In genomic region chr2:36963734-36964133, GRCh38 we compare ENCODE assay signal across 1 cellular context.
TF ChIP-seq lines count a peak whose summit lies in the region.

No MANE protein-coding gene starts in this region.

TF ChIP-seq in GM23338, 12 proteins besides CTCF, POLR2A, EP300 and RAD21:
- TF ChIP-seq, protein P1, sequence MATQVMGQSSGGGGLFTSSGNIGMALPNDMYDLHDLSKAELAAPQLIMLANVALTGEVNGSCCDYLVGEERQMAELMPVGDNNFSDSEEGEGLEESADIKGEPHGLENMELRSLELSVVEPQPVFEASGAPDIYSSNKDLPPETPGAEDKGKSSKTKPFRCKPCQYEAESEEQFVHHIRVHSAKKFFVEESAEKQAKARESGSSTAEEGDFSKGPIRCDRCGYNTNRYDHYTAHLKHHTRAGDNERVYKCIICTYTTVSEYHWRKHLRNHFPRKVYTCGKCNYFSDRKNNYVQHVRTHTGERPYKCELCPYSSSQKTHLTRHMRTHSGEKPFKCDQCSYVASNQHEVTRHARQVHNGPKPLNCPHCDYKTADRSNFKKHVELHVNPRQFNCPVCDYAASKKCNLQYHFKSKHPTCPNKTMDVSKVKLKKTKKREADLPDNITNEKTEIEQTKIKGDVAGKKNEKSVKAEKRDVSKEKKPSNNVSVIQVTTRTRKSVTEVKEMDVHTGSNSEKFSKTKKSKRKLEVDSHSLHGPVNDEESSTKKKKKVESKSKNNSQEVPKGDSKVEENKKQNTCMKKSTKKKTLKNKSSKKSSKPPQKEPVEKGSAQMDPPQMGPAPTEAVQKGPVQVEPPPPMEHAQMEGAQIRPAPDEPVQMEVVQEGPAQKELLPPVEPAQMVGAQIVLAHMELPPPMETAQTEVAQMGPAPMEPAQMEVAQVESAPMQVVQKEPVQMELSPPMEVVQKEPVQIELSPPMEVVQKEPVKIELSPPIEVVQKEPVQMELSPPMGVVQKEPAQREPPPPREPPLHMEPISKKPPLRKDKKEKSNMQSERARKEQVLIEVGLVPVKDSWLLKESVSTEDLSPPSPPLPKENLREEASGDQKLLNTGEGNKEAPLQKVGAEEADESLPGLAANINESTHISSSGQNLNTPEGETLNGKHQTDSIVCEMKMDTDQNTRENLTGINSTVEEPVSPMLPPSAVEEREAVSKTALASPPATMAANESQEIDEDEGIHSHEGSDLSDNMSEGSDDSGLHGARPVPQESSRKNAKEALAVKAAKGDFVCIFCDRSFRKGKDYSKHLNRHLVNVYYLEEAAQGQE (IDR thresholded peaks at IDR 0.05; ENCODE audit: unreplicated experiment): no peak
- TF ChIP-seq EZH2 (IDR thresholded peaks at IDR 0.05; ENCODE audit: low read depth, unreplicated experiment): no peak
- TF ChIP-seq ZNF331 (CRISPR knock-in tag; IDR thresholded peaks at IDR 0.05; ENCODE audit: low read depth): no peak
- no peak for TF ChIP-seq ZNF114 (CRISPR knock-in tag; IDR thresholded peaks at IDR 0.05)
- no peak for TF ChIP-seq EZH2phosphoT487 (IDR thresholded peaks at IDR 0.05; ENCODE audit: unreplicated experiment)
- TF ChIP-seq STAT1 (IDR thresholded peaks at IDR 0.05; ENCODE audit: unreplicated experiment): no peak
- TF ChIP-seq JUNB (IDR thresholded peaks at IDR 0.05; ENCODE audit: unreplicated experiment): no peak
- no peak for TF ChIP-seq NANOG (IDR thresholded peaks at IDR 0.05; ENCODE audit: borderline replicate concordance)
- no peak for TF ChIP-seq ZNF462 (CRISPR knock-in tag; IDR thresholded peaks at IDR 0.05)
- no peak for TF ChIP-seq POLR2AphosphoS5 (IDR thresholded peaks at IDR 0.05; ENCODE audit: low read depth)
- no peak for TF ChIP-seq CREB1 (CRISPR knock-in tag; IDR thresholded peaks at IDR 0.05; ENCODE audit: low read depth)
- TF ChIP-seq, protein P2, sequence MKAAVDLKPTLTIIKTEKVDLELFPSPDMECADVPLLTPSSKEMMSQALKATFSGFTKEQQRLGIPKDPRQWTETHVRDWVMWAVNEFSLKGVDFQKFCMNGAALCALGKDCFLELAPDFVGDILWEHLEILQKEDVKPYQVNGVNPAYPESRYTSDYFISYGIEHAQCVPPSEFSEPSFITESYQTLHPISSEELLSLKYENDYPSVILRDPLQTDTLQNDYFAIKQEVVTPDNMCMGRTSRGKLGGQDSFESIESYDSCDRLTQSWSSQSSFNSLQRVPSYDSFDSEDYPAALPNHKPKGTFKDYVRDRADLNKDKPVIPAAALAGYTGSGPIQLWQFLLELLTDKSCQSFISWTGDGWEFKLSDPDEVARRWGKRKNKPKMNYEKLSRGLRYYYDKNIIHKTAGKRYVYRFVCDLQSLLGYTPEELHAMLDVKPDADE (IDR thresholded peaks at IDR 0.05): no peak
